Comparison of ENCODE assay signal across 1 cellular context in the genomic region with DNA sequence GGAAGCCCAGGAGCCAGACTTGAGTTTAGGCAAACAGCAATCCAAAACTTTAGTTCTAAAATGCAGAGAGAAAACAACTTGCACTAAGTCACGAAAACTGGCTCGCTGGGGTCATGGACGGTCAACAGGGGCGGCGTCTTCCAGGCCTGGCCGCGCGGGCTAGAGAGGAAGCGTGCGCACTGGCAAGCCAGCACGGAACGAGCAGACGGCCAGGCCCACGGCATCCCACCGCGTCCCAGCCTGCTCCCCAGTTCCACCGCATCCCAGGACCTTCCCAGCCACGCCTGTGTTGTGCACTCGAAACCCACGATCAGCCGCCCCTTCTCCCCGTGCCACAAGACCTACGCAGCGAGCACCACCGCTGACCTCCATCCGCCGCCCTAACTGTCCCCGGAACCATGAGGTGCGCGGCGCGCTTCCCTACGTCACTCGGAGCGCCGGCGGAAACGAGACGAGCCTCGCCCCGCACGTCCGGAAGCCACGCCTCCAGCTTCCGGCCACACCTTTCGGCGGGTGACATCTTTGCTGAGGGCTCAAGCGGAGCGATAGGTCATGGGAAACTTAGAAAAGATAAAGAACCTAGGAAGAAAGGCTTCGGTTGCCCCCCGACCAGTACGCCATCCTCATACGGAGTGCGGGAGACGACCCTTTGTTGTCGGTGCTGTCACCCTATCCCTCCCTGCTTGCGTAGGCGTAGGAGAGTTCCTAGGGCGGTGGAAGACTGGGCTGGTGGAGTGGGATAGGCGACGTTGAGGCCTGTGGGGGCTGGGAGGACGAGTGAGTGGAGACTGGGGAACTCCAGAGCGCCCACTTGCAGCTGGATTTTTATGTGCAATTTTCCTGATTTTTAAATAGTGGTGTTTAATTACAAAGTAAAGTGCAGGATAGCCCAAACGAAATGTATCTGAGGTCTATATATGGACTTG.
TF ChIP-seq lines count a peak whose summit lies in the region.

A gene (minus strand): TSS at position 400 of the 926 bp plus-strand sequence. CDS start 2,460 bp downstream, outside the sequence.

TF ChIP-seq in HepG2, 621 proteins besides CTCF, POLR2A, EP300 and RAD21 (continued from another document):
- TF ChIP-seq CCDC6 (CRISPR knock-in tag; IDR thresholded peaks at IDR 0.05) (peak; percentile 83), ZNF382 (CRISPR knock-in tag; IDR thresholded peaks at IDR 0.05; ENCODE audit: borderline replicate concordance) (no peak), ZNF296 (CRISPR knock-in tag; conservative IDR thresholded peaks at IDR 0.05) (no peak), ZNF282 (IDR thresholded peaks at IDR 0.05; ENCODE audit: partially characterized antibody) (no peak), ZNF772 (CRISPR knock-in tag; IDR thresholded peaks at IDR 0.05) (peak; percentile 84), ZSCAN30 (CRISPR knock-in tag; IDR thresholded peaks at IDR 0.05) (peak; percentile 80), ZNF44 (CRISPR knock-in tag; IDR thresholded peaks at IDR 0.05) (peak; percentile 78)
- TF ChIP-seq, protein P1, sequence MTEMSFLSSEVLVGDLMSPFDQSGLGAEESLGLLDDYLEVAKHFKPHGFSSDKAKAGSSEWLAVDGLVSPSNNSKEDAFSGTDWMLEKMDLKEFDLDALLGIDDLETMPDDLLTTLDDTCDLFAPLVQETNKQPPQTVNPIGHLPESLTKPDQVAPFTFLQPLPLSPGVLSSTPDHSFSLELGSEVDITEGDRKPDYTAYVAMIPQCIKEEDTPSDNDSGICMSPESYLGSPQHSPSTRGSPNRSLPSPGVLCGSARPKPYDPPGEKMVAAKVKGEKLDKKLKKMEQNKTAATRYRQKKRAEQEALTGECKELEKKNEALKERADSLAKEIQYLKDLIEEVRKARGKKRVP (CRISPR knock-in tag; IDR thresholded peaks at IDR 0.05): peak in 1 of 2 experiments; percentile 62; a peak in 1 of 4 replicates
TF ChIP-seq in HepG2: peak in this region for 412.
